In the genomic region with DNA sequence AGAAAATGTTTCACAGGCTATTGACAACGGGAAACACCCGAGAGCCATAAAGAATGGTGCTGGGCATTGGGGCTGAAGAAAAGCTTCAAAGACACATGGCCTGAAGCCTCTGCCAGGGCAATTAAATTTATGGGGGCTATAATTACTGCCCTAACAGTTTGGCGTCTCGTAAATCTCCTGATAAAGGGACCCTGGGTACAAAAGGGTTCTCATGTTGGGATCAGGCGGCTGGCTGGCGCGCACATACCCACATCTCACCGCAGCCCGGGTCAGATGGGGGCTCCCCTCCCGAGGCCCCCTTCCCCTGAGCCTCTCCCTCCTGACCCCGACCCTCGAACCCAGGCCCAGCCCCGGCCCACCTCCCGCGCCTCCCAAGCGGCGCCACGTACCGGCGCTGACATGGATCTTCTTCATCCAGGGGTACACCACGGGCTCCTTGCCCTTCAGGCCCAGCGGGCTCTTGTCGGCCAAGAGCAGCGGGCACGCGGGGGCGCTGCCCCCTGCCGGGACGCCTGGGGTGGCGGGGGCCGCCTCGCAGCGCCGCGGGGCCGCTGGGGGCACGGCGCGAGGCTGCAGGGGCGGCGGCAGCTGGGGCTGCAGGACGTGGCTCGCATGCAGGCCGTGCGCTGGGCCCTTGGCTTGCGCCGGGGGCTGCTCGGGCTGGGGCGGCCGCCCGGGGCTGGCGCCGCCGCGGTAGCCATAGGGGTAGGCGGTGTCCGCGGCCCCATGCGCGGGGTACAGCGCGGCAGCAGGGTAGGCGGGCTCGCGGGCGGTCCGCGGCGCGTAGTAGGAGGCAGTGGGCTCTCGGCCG, we compare ENCODE assay signal across 1 cellular context.
TF ChIP-seq lines count a peak whose summit lies in the region.

No MANE protein-coding gene starts in this region.

TF ChIP-seq in HEK293, 187 proteins besides CTCF, POLR2A, EP300 and RAD21 (continued from another document):
- TF ChIP-seq MEIS1 (CRISPR knock-in tag; IDR thresholded peaks at IDR 0.05; ENCODE audit: borderline replicate concordance) (no peak), GLIS1 (tag by site-specific recombination; IDR thresholded peaks at IDR 0.05) (peak; percentile 55; the same call in 1 of the 2 replicates), ZNF510 (tag by site-specific recombination; IDR thresholded peaks at IDR 0.05; ENCODE audit: insufficient replicate concordance) (no peak), ZNF394 (tag by site-specific recombination; IDR thresholded peaks at IDR 0.05; ENCODE audit: borderline replicate concordance) (no peak), OVOL3 (tag by site-specific recombination; IDR thresholded peaks at IDR 0.05) (peak; percentile 41), GFI1B (tag by site-specific recombination; IDR thresholded peaks at IDR 0.05) (0 out of 2 replicates have a peak, but pooled peaks have one; percentile 20), ZNF768 (tag by site-specific recombination; IDR thresholded peaks at IDR 0.05) (no peak), ZSCAN30 (tag by site-specific recombination; IDR thresholded peaks at IDR 0.05) (peak; percentile 87), KLF7 (tag by site-specific recombination; IDR thresholded peaks at IDR 0.05; ENCODE audit: borderline replicate concordance) (0 out of 2 replicates have a peak, but pooled peaks have one; percentile 49), ZNF324 (tag by site-specific recombination; IDR thresholded peaks at IDR 0.05) (no peak), ZXDB (tag by site-specific recombination; IDR thresholded peaks at IDR 0.05) (peak; percentile 78), ZNF423 (tag by site-specific recombination; IDR thresholded peaks at IDR 0.05) (peak; percentile 74), ZNF488 (tag by site-specific recombination; IDR thresholded peaks at IDR 0.05) (peak; percentile 58; the same call in 1 of the 2 replicates), ZNF610 (tag by site-specific recombination; IDR thresholded peaks at IDR 0.05; ENCODE audit: borderline replicate concordance) (0 out of 2 replicates have a peak, but pooled peaks have one; percentile 24), ZNF600 (tag by site-specific recombination; IDR thresholded peaks at IDR 0.05) (no peak), ZNF544 (tag by site-specific recombination; IDR thresholded peaks at IDR 0.05) (no peak), TCF7L2 (IDR thresholded peaks at IDR 0.05; ENCODE audit: borderline replicate concordance, low read depth, low read length) (peak; percentile 95), ZNF132 (tag by site-specific recombination; IDR thresholded peaks at IDR 0.05; ENCODE audit: borderline replicate concordance) (no peak), ZBTB7A (tag by site-specific recombination; IDR thresholded peaks at IDR 0.05; ENCODE audit: low read depth) (no peak), GLIS2 (tag by site-specific recombination; IDR thresholded peaks at IDR 0.05) (peak; percentile 79), ZNF501 (tag by site-specific recombination; IDR thresholded peaks at IDR 0.05) (0 out of 2 replicates have a peak, but pooled peaks have one; percentile 35), ZNF76 (tag by site-specific recombination; IDR thresholded peaks at IDR 0.05; ENCODE audit: borderline replicate concordance, low read depth) (peak; percentile 80), ZNF514 (tag by site-specific recombination; IDR thresholded peaks at IDR 0.05) (no peak), ZNF624 (tag by site-specific recombination; IDR thresholded peaks at IDR 0.05) (no peak), ZNF561 (tag by site-specific recombination; IDR thresholded peaks at IDR 0.05; ENCODE audit: borderline replicate concordance) (no peak), ZNF660 (tag by site-specific recombination; IDR thresholded peaks at IDR 0.05) (peak; percentile 51; the same call in 1 of the 2 replicates), ZNF701 (tag by site-specific recombination; IDR thresholded peaks at IDR 0.05) (no peak)
- TF ChIP-seq, protein P1, sequence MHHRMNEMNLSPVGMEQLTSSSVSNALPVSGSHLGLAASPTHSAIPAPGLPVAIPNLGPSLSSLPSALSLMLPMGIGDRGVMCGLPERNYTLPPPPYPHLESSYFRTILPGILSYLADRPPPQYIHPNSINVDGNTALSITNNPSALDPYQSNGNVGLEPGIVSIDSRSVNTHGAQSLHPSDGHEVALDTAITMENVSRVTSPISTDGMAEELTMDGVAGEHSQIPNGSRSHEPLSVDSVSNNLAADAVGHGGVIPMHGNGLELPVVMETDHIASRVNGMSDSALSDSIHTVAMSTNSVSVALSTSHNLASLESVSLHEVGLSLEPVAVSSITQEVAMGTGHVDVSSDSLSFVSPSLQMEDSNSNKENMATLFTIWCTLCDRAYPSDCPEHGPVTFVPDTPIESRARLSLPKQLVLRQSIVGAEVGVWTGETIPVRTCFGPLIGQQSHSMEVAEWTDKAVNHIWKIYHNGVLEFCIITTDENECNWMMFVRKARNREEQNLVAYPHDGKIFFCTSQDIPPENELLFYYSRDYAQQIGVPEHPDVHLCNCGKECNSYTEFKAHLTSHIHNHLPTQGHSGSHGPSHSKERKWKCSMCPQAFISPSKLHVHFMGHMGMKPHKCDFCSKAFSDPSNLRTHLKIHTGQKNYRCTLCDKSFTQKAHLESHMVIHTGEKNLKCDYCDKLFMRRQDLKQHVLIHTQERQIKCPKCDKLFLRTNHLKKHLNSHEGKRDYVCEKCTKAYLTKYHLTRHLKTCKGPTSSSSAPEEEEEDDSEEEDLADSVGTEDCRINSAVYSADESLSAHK (tag by site-specific recombination; IDR thresholded peaks at IDR 0.05) = peak; percentile 83
- TF ChIP-seq, protein P2, sequence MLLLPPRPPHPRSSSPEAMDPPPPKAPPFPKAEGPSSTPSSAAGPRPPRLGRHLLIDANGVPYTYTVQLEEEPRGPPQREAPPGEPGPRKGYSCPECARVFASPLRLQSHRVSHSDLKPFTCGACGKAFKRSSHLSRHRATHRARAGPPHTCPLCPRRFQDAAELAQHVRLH (tag by site-specific recombination; IDR thresholded peaks at IDR 0.05) = peak; percentile 88
- TF ChIP-seq, protein P3, sequence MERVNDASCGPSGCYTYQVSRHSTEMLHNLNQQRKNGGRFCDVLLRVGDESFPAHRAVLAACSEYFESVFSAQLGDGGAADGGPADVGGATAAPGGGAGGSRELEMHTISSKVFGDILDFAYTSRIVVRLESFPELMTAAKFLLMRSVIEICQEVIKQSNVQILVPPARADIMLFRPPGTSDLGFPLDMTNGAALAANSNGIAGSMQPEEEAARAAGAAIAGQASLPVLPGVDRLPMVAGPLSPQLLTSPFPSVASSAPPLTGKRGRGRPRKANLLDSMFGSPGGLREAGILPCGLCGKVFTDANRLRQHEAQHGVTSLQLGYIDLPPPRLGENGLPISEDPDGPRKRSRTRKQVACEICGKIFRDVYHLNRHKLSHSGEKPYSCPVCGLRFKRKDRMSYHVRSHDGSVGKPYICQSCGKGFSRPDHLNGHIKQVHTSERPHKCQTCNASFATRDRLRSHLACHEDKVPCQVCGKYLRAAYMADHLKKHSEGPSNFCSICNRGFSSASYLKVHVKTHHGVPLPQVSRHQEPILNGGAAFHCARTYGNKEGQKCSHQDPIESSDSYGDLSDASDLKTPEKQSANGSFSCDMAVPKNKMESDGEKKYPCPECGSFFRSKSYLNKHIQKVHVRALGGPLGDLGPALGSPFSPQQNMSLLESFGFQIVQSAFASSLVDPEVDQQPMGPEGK (tag by site-specific recombination; IDR thresholded peaks at IDR 0.05) = peak; percentile 38
- TF ChIP-seq, protein P4, sequence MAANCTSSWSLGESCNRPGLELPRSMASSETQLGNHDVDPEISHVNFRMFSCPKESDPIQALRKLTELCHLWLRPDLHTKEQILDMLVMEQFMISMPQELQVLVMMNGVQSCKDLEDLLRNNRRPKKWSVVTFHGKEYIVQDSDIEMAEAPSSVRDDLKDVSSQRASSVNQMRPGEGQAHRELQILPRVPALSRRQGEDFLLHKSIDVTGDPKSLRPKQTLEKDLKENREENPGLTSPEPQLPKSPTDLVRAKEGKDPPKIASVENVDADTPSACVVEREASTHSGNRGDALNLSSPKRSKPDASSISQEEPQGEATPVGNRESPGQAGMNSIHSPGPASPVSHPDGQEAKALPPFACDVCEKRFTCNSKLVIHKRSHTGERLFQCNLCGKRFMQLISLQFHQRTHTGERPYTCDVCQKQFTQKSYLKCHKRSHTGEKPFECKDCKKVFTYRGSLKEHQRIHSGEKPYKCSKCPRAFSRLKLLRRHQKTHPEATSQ (tag by site-specific recombination; IDR thresholded peaks at IDR 0.05) = no peak
TF ChIP-seq in HEK293: peak in this region for 38.
